27 cellular contexts compared by ENCODE assay signal in genomic region chr2:217057773-217058172, GRCh38.
"Had no signal": no experiment of that assay in that cellular context is flagged by ENCODE, and none has a peak within 500 bp of the region (broad histone marks: within the 10 kb centered on the region; RNA-seq: fewer than 3 reads in every experiment).

No MANE protein-coding gene starts in this region.

- H3K4me2 ChIP-seq: hepatocyte had no signal

- H3K27ac ChIP-seq: colonic mucosa, coronary artery, dorsolateral prefrontal cortex, esophagus muscularis mucosa, esophagus squamous epithelium, foreskin keratinocyte, gastrocnemius medialis, gastroesophageal sphincter, heart right ventricle, hepatocyte had no signal

- H3K4me3 ChIP-seq: colonic mucosa, coronary artery, dorsolateral prefrontal cortex, esophagus muscularis mucosa, esophagus squamous epithelium, gastrocnemius medialis, gastroesophageal sphincter, heart left ventricle, heart right ventricle, hepatocyte had no signal

- ATAC-seq: effector memory CD8-positive, alpha-beta T cell; esophagus mucosa; foreskin keratinocyte; gastrocnemius medialis; gastroesophageal sphincter; heart left ventricle; heart right ventricle had no signal

- DNase-seq: colonic mucosa; cortex of kidney; dermis blood vessel endothelial cell; dorsolateral prefrontal cortex; effector CD4-positive, alpha-beta T cell; effector CD8-positive, alpha-beta T cell; effector memory CD4-positive, alpha-beta T cell; effector memory CD8-positive, alpha-beta T cell; endodermal cell; erythroblast; esophagus squamous epithelium; foreskin fibroblast; foreskin keratinocyte; foreskin melanocyte; gastrocnemius medialis; glutamatergic neuron; head of caudate nucleus; heart left ventricle; heart right ventricle had no signal

- H3K36me3 ChIP-seq: colonic mucosa, esophagus muscularis mucosa, esophagus squamous epithelium, gastrocnemius medialis, gastroesophageal sphincter, heart left ventricle, heart right ventricle had no signal

- H3K27me3 ChIP-seq: colonic mucosa, dorsolateral prefrontal cortex, esophagus muscularis mucosa, esophagus squamous epithelium, foreskin keratinocyte, gastrocnemius medialis, gastroesophageal sphincter, heart left ventricle, heart right ventricle, hepatocyte had no signal

- H3K9me3 ChIP-seq: colonic mucosa, esophagus muscularis mucosa, esophagus squamous epithelium, gastrocnemius medialis, gastroesophageal sphincter, heart left ventricle, heart right ventricle had no signal

- H3K79me2 ChIP-seq: hepatocyte had no signal

- H2AFZ ChIP-seq: hepatocyte had no signal

- FAIRE-seq: endometrium, endothelial cell of umbilical vein, frontal cortex had no signal

- H3K4me1 ChIP-seq: colonic mucosa, foreskin keratinocyte had no signal
